Comparison of ENCODE assay signal across 11 cellular contexts in genomic region chr1:11061652-11062365, GRCh38. TPM values are rescaled to one million over a fixed set of nuclear protein-coding genes. Genes with fewer than 3 reads are reported as not detected.
A peak's percentile ranks its signal among the peaks of the same experiment; 100 is the strongest.
DNase-seq lines count a peak whose midpoint lies in the region; ATAC-seq and TF ChIP-seq lines count a peak whose summit lies in the region.
"Had no signal": no experiment of that assay in that cellular context is flagged by ENCODE, and none has a peak within 500 bp of the region (broad histone marks: within the 10 kb centered on the region; RNA-seq: fewer than 3 reads in every experiment).

No MANE protein-coding gene starts in this region.

- peaks cover 29 to 65% of the 10 kb centered on the region in 2 experiments for H3K36me3 ChIP-seq in HEK293 (ENCODE audit: control insufficient read depth in 2 of 2, insufficient read depth in 1 of 2, low read length in 2 of 2)

- CTCF ChIA-PET in HEK293 (lab: Yijun Ruan, JAX), result interaction anchor here (0.5 to 5.0 kb wide), 3 partner anchors 24 to 562 kb away, joined by 3 to 43 read pairs (median 4); no protein-coding TSS in a partner anchor
- CTCF ChIA-PET in activated CD8-positive, alpha-beta T cell treated with anti-CD3 and anti-CD28 coated beads, Interleukin-2, amount 10 ng/mL, durations not matched to agents 7 days and 5 days (lab: Charles Lee), result interaction anchor here (0.8 to 5.3 kb wide), 6 partner anchors 9 to 583 kb away, joined by 3 to 101 read pairs (median 4); partner anchors contain the start of gene EXOSC10

- no peaks in the 10 kb centered on the region for H3K9me3 ChIP-seq in HEK293 (ENCODE audit: control insufficient read depth, insufficient read depth, low read depth, low read length)

- POLR2A ChIA-PET in HEK293 (lab: Yijun Ruan, JAX), result interaction anchor here (0.6 to 2.6 kb wide), 3 partner anchors 9 to 38 kb away, joined by 4 to 12 read pairs (median 4); partner anchors contain the start of gene EXOSC10
- POLR2A ChIA-PET in activated CD8-positive, alpha-beta T cell treated with anti-CD3 and anti-CD28 coated beads, Interleukin-2, amount 10 ng/mL, durations not matched to agents 7 days and 5 days (lab: Charles Lee), result interaction anchor here (1.0 to 1.7 kb wide), 3 partner anchors 24 to 50 kb away, joined by 3 to 10 read pairs (median 5); partner anchors contain the start of genes EXOSC10 and TARDBP

- no peaks in the 10 kb centered on the region for H3K4me1 ChIP-seq in HEK293 (ENCODE audit: control insufficient read depth, insufficient read depth, low read length)
- H3K4me1 ChIP-seq: foreskin keratinocyte had no signal

- H3K4me3 ChIP-seq in HEK293 (ENCODE audit: low read depth, low read length), result no peak overlapping the region

- peaks cover 54% of the 10 kb centered on the region for H3K4me1 Mint-ChIP-seq in activated CD8-positive, alpha-beta T cell treated with anti-CD3 and anti-CD28 coated beads, Interleukin-2, amount 10 ng/mL, durations not matched to agents 7 days and 5 days (ENCODE audit: low read depth)
- peaks cover 14 to 29% (median 15%) of the 10 kb centered on the region in 3 donors for H3K4me1 Mint-ChIP-seq in naive B cell

- H3K4me3 Mint-ChIP-seq in activated CD8-positive, alpha-beta T cell treated with anti-CD3 and anti-CD28 coated beads, Interleukin-2, amount 10 ng/mL, durations not matched to agents 7 days and 5 days, result peak overlapping the region; percentile 43
- H3K4me3 Mint-ChIP-seq in naive B cell, result peak overlapping the region in 5 of 8 donors; percentile 42 to 92 (median 70)

- no peak for ATAC-seq in activated CD8-positive, alpha-beta T cell treated with anti-CD3 and anti-CD28 coated beads, Interleukin-2, amount 10 ng/mL, durations not matched to agents 7 days and 5 days
- no peak for ATAC-seq in naive B cell (ENCODE audit: low read depth in 2 of 2)
- ATAC-seq: foreskin keratinocyte, left lobe of liver had no signal

- no peak overlapping the region for H3K27ac ChIP-seq in HEK293 (ENCODE audit: extremely low read depth, low read depth, low read length)
- H3K27ac ChIP-seq: foreskin keratinocyte had no signal

- TF ChIP-seq CTCF in HEK293 (tag by site-specific recombination; IDR thresholded peaks at IDR 0.05), result 0 out of 2 replicates have a peak, but pooled peaks have one; percentile 36

- peak overlapping the region; percentile 98 for H3K27ac Mint-ChIP-seq in activated CD8-positive, alpha-beta T cell treated with anti-CD3 and anti-CD28 coated beads, Interleukin-2, amount 10 ng/mL, durations not matched to agents 7 days and 5 days
- H3K27ac Mint-ChIP-seq in naive B cell, result peak overlapping the region in 2 of 6 donors; percentile 14 to 70

- no peaks in the 10 kb centered on the region for H3K9me3 Mint-ChIP-seq in activated CD8-positive, alpha-beta T cell treated with anti-CD3 and anti-CD28 coated beads, Interleukin-2, amount 10 ng/mL, durations not matched to agents 7 days and 5 days (ENCODE audit: insufficient read depth)
- H3K9me3 Mint-ChIP-seq in naive B cell, result no peaks in the 10 kb centered on the region

- H3K36me3 Mint-ChIP-seq in activated CD8-positive, alpha-beta T cell treated with anti-CD3 and anti-CD28 coated beads, Interleukin-2, amount 10 ng/mL, durations not matched to agents 7 days and 5 days (ENCODE audit: low read depth), result peaks cover 51% of the 10 kb centered on the region
- H3K36me3 Mint-ChIP-seq in naive B cell, result peaks cover 0 to 10% of the 10 kb centered on the region in 2 donors

- H3K27me3 Mint-ChIP-seq in activated CD8-positive, alpha-beta T cell treated with anti-CD3 and anti-CD28 coated beads, Interleukin-2, amount 10 ng/mL, durations not matched to agents 7 days and 5 days (ENCODE audit: low read depth), result no peaks in the 10 kb centered on the region
- no peaks in the 10 kb centered on the region for H3K27me3 Mint-ChIP-seq in naive B cell

- DNase-seq in D341Med (ENCODE audit: low spot score) (peak; percentile 18), naive B cell (no peak), NCI-H1417 treated with DMSO at 0.1 percent for 48 hours (lab: John Stamatoyannopoulos, UW) (no peak)
- peak; percentile 31 for DNase-seq in activated CD8-positive, alpha-beta T cell treated with anti-CD3 and anti-CD28 coated beads, Interleukin-2, amount 10 ng/mL, durations not matched to agents 7 days and 5 days
- DNase-seq in stimulated activated CD8-positive, alpha-beta memory T cell treated with anti-CD3 and anti-CD28 coated beads, Interleukin-4, amount 100 ng/mL, for 48 hours, result no peak
- DNase-seq in stimulated activated CD4-positive, alpha-beta T cell treated with anti-CD3 and anti-CD28 coated beads, Interleukin-12 subunit alpha, Interleukin-12 subunit beta, amount 100 ng/mL, for 4 hours, result no peak
- DNase-seq: foreskin keratinocyte, NCI-H146, RPMI8226 had no signal

TF ChIP-seq in HEK293, 187 proteins besides CTCF, POLR2A, EP300 and RAD21:
- TF ChIP-seq ZBTB17 (tag by site-specific recombination; IDR thresholded peaks at IDR 0.05) (peak; percentile 39; the same call in 1 of the 2 replicates), ZBTB49 (tag by site-specific recombination; IDR thresholded peaks at IDR 0.05; ENCODE audit: low read depth) (no peak), ZBTB1 (tag by site-specific recombination; IDR thresholded peaks at IDR 0.05) (no peak), ZNF600 (tag by site-specific recombination; IDR thresholded peaks at IDR 0.05) (0 out of 2 replicates have a peak, but pooled peaks have one; percentile 38), ZBTB48 (tag by site-specific recombination; IDR thresholded peaks at IDR 0.05) (peak; percentile 64), ZNF704 (tag by site-specific recombination; IDR thresholded peaks at IDR 0.05) (no peak), ZNF335 (tag by site-specific recombination; conservative IDR thresholded peaks at IDR 0.05) (peak; percentile 47; the same call in 1 of the 2 replicates), PRDM1 (tag by site-specific recombination; IDR thresholded peaks at IDR 0.05) (no peak), ZNF248 (tag by site-specific recombination; IDR thresholded peaks at IDR 0.05) (no peak), ZNF292 (tag by site-specific recombination; IDR thresholded peaks at IDR 0.05; ENCODE audit: borderline replicate concordance, low read depth) (no peak), ZNF140 (tag by site-specific recombination; IDR thresholded peaks at IDR 0.05) (no peak), TRIM28 (IDR thresholded peaks at IDR 0.05; ENCODE audit: borderline replicate concordance, low read length) (no peak), KLF9 (tag by site-specific recombination; IDR thresholded peaks at IDR 0.05; ENCODE audit: low read depth) (no peak)

RNA-seq across cellular contexts. Expression of gene SRM, which starts 2.0 kb away (rescaled TPM):
- total RNA-seq in activated CD8-positive, alpha-beta T cell treated with anti-CD3 and anti-CD28 coated beads, Interleukin-2, amount 10 ng/mL, durations not matched to agents 7 days and 5 days, result 100 to 1,000 TPM; 146 to 154 TPM
- polyA plus RNA-seq in naive B cell (ENCODE audit: low read depth in 6 of 6), result 100 to 1,000 TPM in 2 of 6 donors, 10 to 100 TPM in 4; 74.3 to 133 (median 89.4) TPM

RNA-seq across cellular contexts. Expression of gene MASP2, which starts 14.8 kb away (rescaled TPM):
- total RNA-seq in activated CD8-positive, alpha-beta T cell treated with anti-CD3 and anti-CD28 coated beads, Interleukin-2, amount 10 ng/mL, durations not matched to agents 7 days and 5 days, result under 1 TPM in 1 of 2 experiments, not detected in 1; 0.21 TPM
- polyA plus RNA-seq in naive B cell (ENCODE audit: low read depth in 6 of 6), result under 1 TPM in 2 of 6 donors, not detected in 4; 0.10 to 0.26 TPM

RNA-seq across cellular contexts. Expression of gene EXOSC10, which starts 37.9 kb away (rescaled TPM):
- total RNA-seq in activated CD8-positive, alpha-beta T cell treated with anti-CD3 and anti-CD28 coated beads, Interleukin-2, amount 10 ng/mL, durations not matched to agents 7 days and 5 days, result 10 to 100 TPM; 86.1 to 89.8 TPM
- 10 to 100 TPM; 23.4 to 55.2 (median 41.4) TPM for polyA plus RNA-seq in naive B cell (ENCODE audit: low read depth in 6 of 6)

RNA-seq across cellular contexts. Expression of gene TARDBP, which starts 49.4 kb away (rescaled TPM):
- total RNA-seq in activated CD8-positive, alpha-beta T cell treated with anti-CD3 and anti-CD28 coated beads, Interleukin-2, amount 10 ng/mL, durations not matched to agents 7 days and 5 days, result 100 to 1,000 TPM; 175 to 178 TPM
- polyA plus RNA-seq in naive B cell (ENCODE audit: low read depth in 6 of 6), result 10 to 100 TPM; 38.9 to 83.8 (median 64.3) TPM

Comparison
In these comparisons a context has a peak if more than half of its experiments do, and no peak if none do; other contexts are left out.
1. DNase-seq: peak in D341Med (single experiment) and activated CD8-positive, alpha-beta T cell treated with anti-CD3 and anti-CD28 coated beads, Interleukin-2, amount 10 ng/mL, durations not matched to agents 7 days and 5 days (single experiment); none in naive B cell (single experiment), stimulated activated CD8-positive, alpha-beta memory T cell treated with anti-CD3 and anti-CD28 coated beads, Interleukin-4, amount 100 ng/mL, for 48 hours (single experiment), stimulated activated CD4-positive, alpha-beta T cell treated with anti-CD3 and anti-CD28 coated beads, Interleukin-12 subunit alpha, Interleukin-12 subunit beta, amount 100 ng/mL, for 4 hours (single experiment) and NCI-H1417 treated with DMSO at 0.1 percent for 48 hours (single experiment).